In the genomic region with DNA sequence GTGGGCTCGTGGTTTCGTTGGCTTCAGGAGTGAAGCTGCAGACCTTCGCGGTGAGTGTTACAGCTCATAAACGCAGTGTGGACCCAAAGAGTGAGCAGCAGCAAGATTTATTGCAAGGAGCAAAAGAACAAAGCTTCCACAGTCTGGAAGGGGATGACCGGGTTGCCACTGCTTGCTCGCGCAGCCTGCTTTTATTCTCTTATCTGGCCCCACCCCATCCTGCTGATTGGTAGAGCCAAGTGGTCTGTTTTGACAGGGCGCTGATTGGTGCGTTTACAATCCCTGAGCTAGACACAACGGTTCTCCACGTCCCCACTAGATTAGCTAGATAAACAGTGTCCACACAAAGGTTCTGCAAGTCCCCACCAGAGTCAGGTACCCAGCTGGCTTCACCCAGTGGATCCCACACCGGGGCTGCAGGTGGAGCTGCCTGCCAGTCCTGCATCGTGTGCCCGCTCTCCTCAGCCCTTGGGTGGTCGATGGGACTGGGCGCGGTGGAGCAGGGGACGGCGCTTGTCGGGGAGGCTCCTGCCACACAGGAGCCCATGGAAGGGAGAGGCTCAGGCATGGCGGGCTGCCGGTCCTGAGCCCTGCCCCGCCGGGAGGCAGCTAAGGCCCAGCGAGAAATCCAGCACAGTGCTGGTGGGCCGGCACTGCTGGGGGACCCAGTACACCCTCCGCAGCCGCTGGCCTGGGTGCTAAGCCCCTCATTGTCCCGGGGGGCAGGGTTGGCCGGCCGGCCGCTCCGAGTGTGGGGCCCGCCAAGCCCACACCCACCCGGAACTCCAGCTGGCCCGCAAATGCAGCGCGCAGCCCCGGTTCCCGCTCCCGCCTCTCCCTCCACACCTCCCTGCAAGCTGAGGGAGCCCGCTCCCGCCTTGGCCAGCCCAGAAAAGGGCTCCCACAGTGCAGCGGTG, we compare ENCODE assay signal across 1 cellular context. TPM values are rescaled to one million over a fixed set of nuclear protein-coding genes. Genes with fewer than 3 reads are reported as not detected.
"Had no signal": no experiment of that assay in that cellular context is flagged by ENCODE, and none has a peak within 500 bp of the region (broad histone marks: within the 10 kb centered on the region; RNA-seq: fewer than 3 reads in every experiment).

No MANE protein-coding gene starts in this region.

RNA-seq across cellular contexts. Expression of a gene that starts 44.0 kb away (rescaled TPM):
- polyA plus RNA-seq: naive thymus-derived CD8-positive, alpha-beta T cell had no signal
